In the genomic region with DNA sequence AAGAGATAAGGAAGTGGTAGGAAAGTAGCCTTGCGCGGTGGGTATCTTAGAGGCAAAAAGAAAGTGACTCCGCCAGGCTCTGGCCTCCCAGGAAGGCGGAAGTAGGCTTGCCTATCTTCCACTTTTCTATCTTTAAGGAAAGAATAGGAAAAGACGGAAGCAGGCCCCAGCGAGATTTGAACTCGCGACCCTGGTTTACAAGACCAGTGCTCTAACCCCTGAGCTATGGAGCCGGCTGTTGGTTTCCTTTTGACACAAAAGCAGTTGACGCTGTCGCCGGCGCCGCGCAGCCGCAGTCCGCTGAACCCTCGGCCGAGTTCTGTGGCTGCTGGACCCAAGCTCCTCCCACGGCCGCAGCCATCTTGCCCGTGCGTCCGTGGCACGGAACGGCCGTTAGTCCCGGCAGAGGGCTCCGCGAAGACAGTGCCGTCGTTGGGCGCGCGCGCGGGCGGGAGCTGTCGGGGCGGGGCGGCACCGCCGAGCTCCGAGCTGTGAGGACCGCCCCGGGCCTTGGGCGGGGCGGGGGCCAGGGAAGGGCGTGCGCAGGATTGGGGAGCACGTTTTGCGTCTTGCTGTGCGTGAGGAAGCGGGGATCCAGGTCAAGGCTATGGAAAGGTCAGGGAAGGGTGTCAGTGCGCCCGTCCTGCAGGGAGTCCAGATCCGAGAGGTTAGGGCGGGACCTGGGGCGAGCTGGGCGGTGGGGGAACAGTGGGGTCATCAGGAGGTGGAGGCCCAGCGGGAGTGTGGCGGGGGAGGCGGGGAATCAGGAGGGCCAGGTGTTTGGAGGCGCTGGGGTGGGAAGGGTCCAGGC, we compare ENCODE assay signal across 8 cellular contexts. TPM values are rescaled to one million over a fixed set of nuclear protein-coding genes. Genes with fewer than 3 reads are reported as not detected.
DNase-seq lines count a peak whose midpoint lies in the region; ATAC-seq and TF ChIP-seq lines count a peak whose summit lies in the region.

No MANE protein-coding gene starts in this region.

- H3K27me3 ChIP-seq in A673 (replicated peaks; ENCODE audit: insufficient read depth, low read depth, low read length, poor library complexity) (no peaks in the 10 kb centered on the region), lung (ENCODE audit: control insufficient read depth, insufficient read depth) (no peaks in the 10 kb centered on the region)

- POLR2A ChIA-PET in A673 (lab: Charles Lee; ENCODE audit: low non-redundant PET): no interaction called here

- ATAC-seq in HG03432 (IDR thresholded peaks at IDR 0.05; ENCODE audit: unreplicated experiment): peak; percentile 61
- ATAC-seq in lung (ENCODE audit: insufficient read depth, low FRiP score): peak; percentile 78

- DNase-seq in A673 (ENCODE audit: low spot score) (peak; percentile 94), dermis microvascular lymphatic vessel endothelial cell (ENCODE audit: low read depth in 2 of 2) (peak; percentile 85 to 96), lung (ENCODE audit: low spot score) (peak; percentile 95), AML-193 (lab: John Stamatoyannopoulos, UW) (no peak)
- DNase-seq in activated CD4-positive, alpha-beta T cell treated with anti-CD3 and anti-CD28 coated beads for 24 hours (ENCODE audit: low read depth in 2 of 2): peak; percentile 89 to 91
- DNase-seq in stimulated activated CD8-positive, alpha-beta memory T cell treated with anti-CD3 and anti-CD28 coated beads, Interleukin-12 subunit alpha, Interleukin-12 subunit beta, amount 100 ng/mL, for 1 hour (ENCODE audit: low read depth): peak; percentile 92

- H3K27ac ChIP-seq in A673 (ENCODE audit: low read depth, low read length, poor library complexity, severe bottlenecking) (peak overlapping the region; percentile 84), lung (ENCODE audit: low read depth in 1 of 2, low read length in 1 of 2) (peak overlapping the region; percentile 92 to 95)

- H3K4me3 ChIP-seq in A673 (ENCODE audit: low read depth, low read length, poor library complexity, severe bottlenecking): peak overlapping the region; percentile 71
- peak overlapping the region; percentile 86 for H3K4me3 ChIP-seq in lung

- H3K36me3 ChIP-seq in A673 (ENCODE audit: insufficient read depth, low read length, poor library complexity, severe bottlenecking): no peaks in the 10 kb centered on the region
- H3K36me3 ChIP-seq in lung (ENCODE audit: control insufficient read depth in 2 of 2, insufficient read depth in 2 of 2, low read length in 2 of 2): no peaks in the 10 kb centered on the region

- CTCF ChIA-PET in A673 (lab: Charles Lee): no interaction called here

- 0 to 1% methylated on average over 52 to 64 of the region's 64 CpGs for WGBS in lung, 2 donors

- TF ChIP-seq POLR2A in GM19193 (IDR thresholded peaks at IDR 0.05; ENCODE audit: extremely low read depth, insufficient read depth, insufficient read length): peak; percentile 73

- no peaks in the 10 kb centered on the region for H3K9me3 ChIP-seq in A673 (ENCODE audit: low read depth, low read length, poor library complexity, severe bottlenecking)
- H3K9me3 ChIP-seq in lung (ENCODE audit: control insufficient read depth in 2 of 2, insufficient read depth in 1 of 2, low read length in 1 of 2): no peaks in the 10 kb centered on the region

- BruUV-seq in A673 (replicated peaks; lab: Mats Ljungman, UMichigan): no TSS peak

- intact Hi-C loops in A673 (cut with micrococcal nuclease; ENCODE audit: unreplicated experiment): loop anchor here (1.0 kb wide), 1 partner anchor 27 kb away; no protein-coding TSS in a partner anchor

- H3K4me1 ChIP-seq in A673 (ENCODE audit: insufficient read depth, low read length, poor library complexity, severe bottlenecking) (no peaks in the 10 kb centered on the region), lung (ENCODE audit: control insufficient read depth in 2 of 2, insufficient read depth in 2 of 2, low read length in 2 of 2) (peaks cover 0 to 11% of the 10 kb centered on the region in 2 donors)

- TF ChIP-seq CTCF in A673 (conservative IDR thresholded peaks at IDR 0.05; ENCODE audit: low read depth, low read length): no peak
- TF ChIP-seq CTCF in lung (IDR thresholded peaks at IDR 0.05; ENCODE audit: control extremely low read depth, extremely low read depth): no peak

RNA-seq across cellular contexts. Expression of a gene that starts 13.3 kb away (rescaled TPM):
- total RNA-seq in A673 (2021) (0.96 TPM in 1 of 2 replicates, not detected in the other), dermis microvascular lymphatic vessel endothelial cell (2.1 and 7.6 TPM in 2 replicates), lung (1 to 10 TPM in 1 of 2 donors, under 1 TPM in 1; 0.46 to 3.8 TPM)
- polyA plus RNA-seq in lung: 1 to 10 TPM; 1.2 to 3.6 TPM

RNA-seq across cellular contexts. Expression of a gene that starts 31.4 kb away (rescaled TPM):
- total RNA-seq in A673 (2021) (24.2 and 24.6 TPM in 2 replicates), dermis microvascular lymphatic vessel endothelial cell (8.2 and 9.1 TPM in 2 replicates), lung (10 to 100 TPM; 13.1 to 38.6 TPM)
- polyA plus RNA-seq in lung: 10 to 100 TPM; 20.3 to 24.1 TPM

RNA-seq across cellular contexts. Expression of a gene that starts 44.3 kb away (rescaled TPM):
- not detected in 2 replicates for total RNA-seq in A673 (2021)
- not detected in 2 replicates for total RNA-seq in dermis microvascular lymphatic vessel endothelial cell
- not detected for total RNA-seq in lung
- polyA plus RNA-seq in lung: not detected

RNA-seq across cellular contexts. Expression of a gene that starts 52.0 kb away (rescaled TPM):
- 1,719 and 1,726 TPM in 2 replicates for total RNA-seq in A673 (2021)
- 4,943 and 6,849 TPM in 2 replicates for total RNA-seq in dermis microvascular lymphatic vessel endothelial cell
- 1,000 to 10,000 TPM; 1,254 to 2,994 TPM for total RNA-seq in lung
- polyA plus RNA-seq in lung: 1,000 to 10,000 TPM; 1,850 to 2,028 TPM

Comparison
In these comparisons a context has a peak if more than half of its experiments do, and no peak if none do; other contexts are left out.
1. DNase-seq: peak in A673 (single experiment), activated CD4-positive, alpha-beta T cell treated with anti-CD3 and anti-CD28 coated beads for 24 hours (2 of 2), dermis microvascular lymphatic vessel endothelial cell (2 of 2), lung (single experiment) and stimulated activated CD8-positive, alpha-beta memory T cell treated with anti-CD3 and anti-CD28 coated beads, Interleukin-12 subunit alpha, Interleukin-12 subunit beta, amount 100 ng/mL, for 1 hour (single experiment); none in AML-193 (0 of 2).